In the genomic region with DNA sequence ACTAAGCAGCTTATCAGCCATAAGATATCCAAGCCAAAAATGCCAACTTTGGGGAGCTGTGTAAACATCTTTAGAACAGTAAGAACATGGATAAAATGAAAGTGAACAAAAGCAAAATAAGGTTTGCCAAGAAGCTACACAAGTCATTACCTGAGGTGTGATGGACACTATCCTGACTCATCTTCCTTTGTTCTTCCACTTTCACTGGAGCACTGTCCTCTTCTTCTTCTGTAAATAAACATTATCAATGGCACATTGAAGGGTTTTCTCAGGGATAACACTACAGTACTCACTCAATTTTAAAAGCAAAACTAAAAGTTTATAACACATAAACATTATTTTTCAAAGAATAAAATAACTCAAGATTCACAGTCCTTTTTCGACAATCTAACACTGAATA, we compare ENCODE assay signal across 21 cellular contexts.
DNase-seq lines count a peak whose midpoint lies in the region; ATAC-seq, FAIRE-seq and TF ChIP-seq lines count a peak whose summit lies in the region.
"Had no signal": no experiment of that assay in that cellular context is flagged by ENCODE, and none has a peak within 500 bp of the region (broad histone marks: within the 10 kb centered on the region; RNA-seq: fewer than 3 reads in every experiment).

No MANE protein-coding gene starts in this region.

- H3K4me3 ChIP-seq in HepG2 (replicated peaks in 1 of 3; ENCODE audit: insufficient read depth in 1 of 3, low read depth in 2 of 3, low read length in 3 of 3) (no peak overlapping the region), right lobe of liver (no peak overlapping the region), PC-3 (ENCODE audit: low read length) (no peak overlapping the region), gastroesophageal sphincter (no peak overlapping the region), dorsolateral prefrontal cortex (no peak overlapping the region)
- H3K4me3 ChIP-seq: A549, SJCRH30 had no signal

- H3K4me1 ChIP-seq in HepG2 (ENCODE audit: insufficient read depth, low read length), result peaks cover 48% of the 10 kb centered on the region
- peaks cover 0 to 8% (median 0%) of the 10 kb centered on the region in 4 donors for H3K4me1 ChIP-seq in right lobe of liver
- peaks cover 15% of the 10 kb centered on the region; the same call in 1 of the 2 replicates for H3K4me1 ChIP-seq in PC-3 (ENCODE audit: insufficient read depth, low read length)
- peaks cover 3 to 67% (median 5%) of the 10 kb centered on the region in 3 donors for H3K4me1 ChIP-seq in gastroesophageal sphincter

- H3K27ac ChIP-seq in HepG2 (ENCODE audit: extremely low read length, insufficient read depth, low read length), result no peak overlapping the region
- H3K27ac ChIP-seq in right lobe of liver, result no peak overlapping the region
- no peak overlapping the region for H3K27ac ChIP-seq in PC-3 (ENCODE audit: low read length)
- H3K27ac ChIP-seq in gastroesophageal sphincter, result peak overlapping the region in 3 of 4 donors; percentile 13 to 31 (median 21)
- no peak overlapping the region for H3K27ac ChIP-seq in dorsolateral prefrontal cortex
- H3K27ac ChIP-seq: A549, SJCRH30 had no signal

- no peak for DNase-seq in HepG2 (ENCODE audit: low spot score)
- no peak for DNase-seq in right lobe of liver
- DNase-seq in PC-3, result no peak
- no peak for DNase-seq in dorsolateral prefrontal cortex
- DNase-seq in RPMI8226, result no peak
- no peak for DNase-seq in HCEC 1CT
- DNase-seq: C1 segment of cervical spinal cord, EL, GOT3, HFFc6, Kasumi-1, MV-4-11, NCI-H1417, NCI-H187 treated with DMSO at 0.1 percent for 48 hours, NCI-H2171, NCI-H446 treated with DMSO at 0.1 percent for 48 hours, NCI-H748 treated with DMSO at 0.1 percent for 48 hours, SJCRH30 had no signal

- POLR2A ChIA-PET in HepG2 (lab: Yijun Ruan, JAX), result interaction anchor here (0.8 to 2.6 kb wide), 4 partner anchors 8 to 433 kb away, joined by 3 to 14 read pairs (median 10); partner anchors contain the start of gene SKAP2
- POLR2A ChIA-PET in PC-3 (lab: Charles Lee; ENCODE audit: unreplicated experiment), result no interaction called here

- H3K79me2 ChIP-seq in HepG2 (ENCODE audit: insufficient read depth, low read length) (no peaks in the 10 kb centered on the region), PC-3 (ENCODE audit: low read length) (no peaks in the 10 kb centered on the region)

- H3K36me3 ChIP-seq in HepG2 (replicated peaks in 1 of 2; ENCODE audit: control insufficient read depth in 1 of 2, insufficient read depth in 2 of 2, low read length in 2 of 2), result no peaks in the 10 kb centered on the region
- H3K36me3 ChIP-seq in right lobe of liver, result no peaks in the 10 kb centered on the region
- H3K36me3 ChIP-seq in PC-3 (ENCODE audit: low read depth, low read length), result no peaks in the 10 kb centered on the region
- H3K36me3 ChIP-seq in gastroesophageal sphincter, result no peaks in the 10 kb centered on the region
- H3K36me3 ChIP-seq: SJCRH30 had no signal

- no peaks in the 10 kb centered on the region for H3K9me3 ChIP-seq in HepG2 (ENCODE audit: low read length)
- no peaks in the 10 kb centered on the region for H3K9me3 ChIP-seq in right lobe of liver
- H3K9me3 ChIP-seq in PC-3 (ENCODE audit: low read length), result no peaks in the 10 kb centered on the region
- no peaks in the 10 kb centered on the region for H3K9me3 ChIP-seq in gastroesophageal sphincter
- H3K9me3 ChIP-seq: A549, SJCRH30 had no signal

- H4K20me1 ChIP-seq in HepG2 (ENCODE audit: insufficient read depth, low read length), result no peaks in the 10 kb centered on the region
- no peaks in the 10 kb centered on the region for H4K20me1 ChIP-seq in PC-3 (ENCODE audit: low read length)

- ATAC-seq in HepG2 (no peak), right lobe of liver (no peak), PC-3 (peak; percentile 31), gastroesophageal sphincter (no peak), HG02840 (IDR thresholded peaks at IDR 0.05; ENCODE audit: low FRiP score, unreplicated experiment) (no peak)
- ATAC-seq: A549 had no signal

- TF ChIP-seq POLR2A in HepG2 (IDR thresholded peaks at IDR 0.05; ENCODE audit: insufficient read depth in 1 of 2, low read depth in 2 of 2, low read length in 2 of 2) (no peak), right lobe of liver (IDR thresholded peaks at IDR 0.05) (no peak), gastroesophageal sphincter (IDR thresholded peaks at IDR 0.05) (no peak)

- in situ Hi-C loops in HepG2 (cut with HindIII; ENCODE audit: extremely low pct_ligation_motif_present, low pct_unique_long_range_greater_than_20kb), result no loop called here

- H3K9ac ChIP-seq in HepG2 (ENCODE audit: insufficient read depth, low read depth, low read length) (no peak overlapping the region), PC-3 (ENCODE audit: low read length) (no peak overlapping the region)

- H3K4me2 ChIP-seq in HepG2 (ENCODE audit: low read depth, low read length), result no peak overlapping the region
- no peak overlapping the region for H3K4me2 ChIP-seq in PC-3 (ENCODE audit: low read length)
- H3K4me2 ChIP-seq: A549 had no signal

- TF ChIP-seq EP300 in HepG2 (IDR thresholded peaks at IDR 0.05; ENCODE audit: low read depth in 2 of 2, low read length in 2 of 2) (no peak), HepG2 (CRISPR knock-in tag; IDR thresholded peaks at IDR 0.05; ENCODE audit: borderline replicate concordance) (no peak), gastroesophageal sphincter (IDR thresholded peaks at IDR 0.05) (no peak)

- CTCF ChIA-PET in HepG2 (lab: Yijun Ruan, JAX; ENCODE audit: low intra/inter-chr PET ratio, low total read pairs), result no interaction called here
- CTCF ChIA-PET in PC-3 (lab: Charles Lee), result no interaction called here

- TF ChIP-seq RAD21 in HepG2 (CRISPR knock-in tag; IDR thresholded peaks at IDR 0.05), result no peak

- intact Hi-C loops in HepG2 (cut with micrococcal nuclease; ENCODE audit: unreplicated experiment), result no loop called here
- intact Hi-C loops in right lobe of liver (cut with DNase I), result no loop called here
- intact Hi-C loops in PC-3 (cut with micrococcal nuclease), result no loop called here
- intact Hi-C loops in dorsolateral prefrontal cortex (cut with DNase I), result loop anchor here in 1 of 2 donors (5.0 kb wide), 1 partner anchor 472 kb away; no protein-coding TSS in a partner anchor

- H2AFZ ChIP-seq in HepG2 (ENCODE audit: low read length) (no peak overlapping the region), PC-3 (ENCODE audit: low read length) (no peak overlapping the region)

- FAIRE-seq in HepG2 (lab: Jason Lieb, UNC), result no peak
- FAIRE-seq: A549 had no signal

- no peak for TF ChIP-seq CTCF in HepG2 (CRISPR knock-in tag; IDR thresholded peaks at IDR 0.05)
- no peak for TF ChIP-seq CTCF in right lobe of liver (IDR thresholded peaks at IDR 0.05)
- TF ChIP-seq CTCF in PC-3 (conservative IDR thresholded peaks at IDR 0.05; ENCODE audit: low read depth, low read length), result no peak
- no peak for TF ChIP-seq CTCF in gastroesophageal sphincter (IDR thresholded peaks at IDR 0.05)
- TF ChIP-seq CTCF in dorsolateral prefrontal cortex (IDR thresholded peaks at IDR 0.05 in 54 of 56, conservative IDR thresholded peaks at IDR 0.05 in 2 of 56; ENCODE audit: low read depth in 1 of 56, partially characterized antibody in 56 of 56), result no peak

- BruUV-seq in HepG2 (replicated peaks; lab: Mats Ljungman, UMichigan), result no TSS peak
- BruUV-seq in PC-3 (replicated peaks; lab: Mats Ljungman, UMichigan), result no TSS peak

- no peaks in the 10 kb centered on the region for H3K9me2 ChIP-seq in PC-3 (replicated peaks; ENCODE audit: low read length)

- H3K27me3 ChIP-seq in HepG2 (ENCODE audit: control insufficient read depth in 1 of 2, insufficient read depth in 2 of 2, low read length in 2 of 2), result no peaks in the 10 kb centered on the region
- H3K27me3 ChIP-seq in right lobe of liver, result no peaks in the 10 kb centered on the region
- no peaks in the 10 kb centered on the region for H3K27me3 ChIP-seq in PC-3 (ENCODE audit: low read length)
- H3K27me3 ChIP-seq in gastroesophageal sphincter, result no peaks in the 10 kb centered on the region
- H3K27me3 ChIP-seq in dorsolateral prefrontal cortex, result peaks cover 0 to 8% (median 0%) of the 10 kb centered on the region in 45 donors
- H3K27me3 ChIP-seq: SJCRH30 had no signal

- no peaks in the 10 kb centered on the region for H3F3A ChIP-seq in PC-3 (ENCODE audit: low read length, unreplicated experiment)

- WGBS in HepG2 (ENCODE audit: low lambda C conversion rate), result 95% methylated on average over 1 of the region's 1 CpG
- 33% methylated on average over 1 of the region's 1 CpG for WGBS in right lobe of liver (ENCODE audit: insufficient coverage, low coverage, low lambda C conversion rate, missing lambda C conversion rate)
- WGBS in gastroesophageal sphincter (ENCODE audit: low coverage in 1 of 2), 2 donors, result 15 to 35% methylated on average over 1 of the region's 1 CpG

TF ChIP-seq in HepG2, 621 proteins besides CTCF, POLR2A, EP300 and RAD21 (continues in another document):
- no peak for TF ChIP-seq ZNF7 (CRISPR knock-in tag; IDR thresholded peaks at IDR 0.05)
- TF ChIP-seq SOX13 (IDR thresholded peaks at IDR 0.05), result no peak
- TF ChIP-seq SOX13 (CRISPR knock-in tag; conservative IDR thresholded peaks at IDR 0.05 in 1 of 2, IDR thresholded peaks at IDR 0.05 in 1 of 2), result peak in 1 of 2 experiments; percentile 69; a peak in 2 of 4 replicates
- TF ChIP-seq, protein P1, sequence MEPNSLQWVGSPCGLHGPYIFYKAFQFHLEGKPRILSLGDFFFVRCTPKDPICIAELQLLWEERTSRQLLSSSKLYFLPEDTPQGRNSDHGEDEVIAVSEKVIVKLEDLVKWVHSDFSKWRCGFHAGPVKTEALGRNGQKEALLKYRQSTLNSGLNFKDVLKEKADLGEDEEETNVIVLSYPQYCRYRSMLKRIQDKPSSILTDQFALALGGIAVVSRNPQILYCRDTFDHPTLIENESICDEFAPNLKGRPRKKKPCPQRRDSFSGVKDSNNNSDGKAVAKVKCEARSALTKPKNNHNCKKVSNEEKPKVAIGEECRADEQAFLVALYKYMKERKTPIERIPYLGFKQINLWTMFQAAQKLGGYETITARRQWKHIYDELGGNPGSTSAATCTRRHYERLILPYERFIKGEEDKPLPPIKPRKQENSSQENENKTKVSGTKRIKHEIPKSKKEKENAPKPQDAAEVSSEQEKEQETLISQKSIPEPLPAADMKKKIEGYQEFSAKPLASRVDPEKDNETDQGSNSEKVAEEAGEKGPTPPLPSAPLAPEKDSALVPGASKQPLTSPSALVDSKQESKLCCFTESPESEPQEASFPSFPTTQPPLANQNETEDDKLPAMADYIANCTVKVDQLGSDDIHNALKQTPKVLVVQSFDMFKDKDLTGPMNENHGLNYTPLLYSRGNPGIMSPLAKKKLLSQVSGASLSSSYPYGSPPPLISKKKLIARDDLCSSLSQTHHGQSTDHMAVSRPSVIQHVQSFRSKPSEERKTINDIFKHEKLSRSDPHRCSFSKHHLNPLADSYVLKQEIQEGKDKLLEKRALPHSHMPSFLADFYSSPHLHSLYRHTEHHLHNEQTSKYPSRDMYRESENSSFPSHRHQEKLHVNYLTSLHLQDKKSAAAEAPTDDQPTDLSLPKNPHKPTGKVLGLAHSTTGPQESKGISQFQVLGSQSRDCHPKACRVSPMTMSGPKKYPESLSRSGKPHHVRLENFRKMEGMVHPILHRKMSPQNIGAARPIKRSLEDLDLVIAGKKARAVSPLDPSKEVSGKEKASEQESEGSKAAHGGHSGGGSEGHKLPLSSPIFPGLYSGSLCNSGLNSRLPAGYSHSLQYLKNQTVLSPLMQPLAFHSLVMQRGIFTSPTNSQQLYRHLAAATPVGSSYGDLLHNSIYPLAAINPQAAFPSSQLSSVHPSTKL (CRISPR knock-in tag; IDR thresholded peaks at IDR 0.05), result peak; percentile 31; the same call in 1 of the 2 replicates

Comparison
In these comparisons a context has a peak if more than half of its experiments do, and no peak if none do; other contexts are left out.
1. H3K27ac ChIP-seq: peak in gastroesophageal sphincter (3 of 4); none in HepG2 (single experiment), right lobe of liver (0 of 3), PC-3 (single experiment) and dorsolateral prefrontal cortex (0 of 59).